In the genomic region with DNA sequence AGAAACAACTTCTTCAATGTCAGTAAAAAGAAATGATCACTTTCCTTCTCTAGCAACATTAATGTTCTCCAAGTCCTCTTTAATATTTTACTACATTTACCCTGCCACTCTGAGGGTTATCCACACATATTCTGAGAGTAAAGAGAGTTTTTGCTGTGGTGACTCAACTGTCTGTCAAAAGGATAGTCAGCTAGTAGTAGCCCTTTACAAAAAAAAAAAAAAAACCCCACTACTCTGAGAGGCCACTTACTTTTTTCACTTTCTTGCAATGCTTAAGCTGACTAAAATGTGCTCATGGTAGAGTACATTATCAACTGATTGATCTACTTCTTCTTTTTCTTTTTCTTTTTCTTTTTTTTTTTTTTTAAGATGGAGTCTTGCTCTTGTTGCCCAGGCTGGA, we compare ENCODE assay signal across 27 cellular contexts. TPM values are rescaled to one million over a fixed set of nuclear protein-coding genes. Genes with fewer than 3 reads are reported as not detected.
DNase-seq lines count a peak whose midpoint lies in the region; ATAC-seq, FAIRE-seq and TF ChIP-seq lines count a peak whose summit lies in the region.
"Had no signal": no experiment of that assay in that cellular context is flagged by ENCODE, and none has a peak within 500 bp of the region (broad histone marks: within the 10 kb centered on the region; RNA-seq: fewer than 3 reads in every experiment).

No MANE protein-coding gene starts in this region.

- ATAC-seq in GM19023 (IDR thresholded peaks at IDR 0.05; ENCODE audit: unreplicated experiment) (peak; percentile 41), GM23338 (no peak), K562 (no peak), HG02840 (IDR thresholded peaks at IDR 0.05; ENCODE audit: low FRiP score, unreplicated experiment) (no peak)
- ATAC-seq: stimulated activated naive B cell treated with anti-CD40 and anti-IgM and Interleukin-4, amounts not matched to agents 10 μg/mL and 1 μg/mL and 100 μg/mL, for 72 hours had no signal

- H3K9me2 ChIP-seq in GM23338 (ENCODE audit: insufficient read depth) = peaks cover 7% of the 10 kb centered on the region

- no peak for FAIRE-seq in K562 (lab: Jason Lieb, UNC)
- FAIRE-seq: keratinocyte had no signal

- peaks cover 1% of the 10 kb centered on the region for H3K27me3 Mint-ChIP-seq in GM23338 (ENCODE audit: insufficient read depth, low read depth, poor library complexity)
- H3K27me3 Mint-ChIP-seq: progenitor cell of endocrine pancreas had no signal

- no peak overlapping the region for H3K27ac Mint-ChIP-seq in GM23338
- H3K27ac Mint-ChIP-seq: activated naive CD4-positive, alpha-beta T cell treated with anti-CD3 and anti-CD28 coated beads, Interleukin-2, amount 10 ng/mL, durations not matched to agents 7 days and 5 days; mesothelial cell of epicardium; naive B cell; progenitor cell of endocrine pancreas; stimulated activated naive B cell treated with anti-CD40 and anti-IgM and Interleukin-4, amounts not matched to agents 10 μg/mL and 1 μg/mL and 100 μg/mL, for 72 hours had no signal

- POLR2A ChIA-PET in K562 (lab: Yijun Ruan, JAX) = interaction anchor here (0.5 kb wide), 1 partner anchor 16 kb away, joined by 3 read pairs; no protein-coding TSS in a partner anchor

- TF ChIP-seq CTCF in GM23338 (conservative IDR thresholded peaks at IDR 0.05; ENCODE audit: low read depth in 2 of 2) (no peak), OCI-LY3 (IDR thresholded peaks at IDR 0.05; ENCODE audit: low read depth, low read length) (no peak), K562 (IDR thresholded peaks at IDR 0.05 in 2 of 3, conservative IDR thresholded peaks at IDR 0.05 in 1 of 3; ENCODE audit: insufficient read depth in 2 of 3, low read depth in 1 of 3, low read length in 3 of 3) (no peak)

- H3K4me1 ChIP-seq in GM23338 (ENCODE audit: insufficient read depth) (no peaks in the 10 kb centered on the region), OCI-LY3 (ENCODE audit: low read length) (peaks cover 72% of the 10 kb centered on the region), K562 (replicated peaks in 1 of 2; ENCODE audit: control insufficient read depth in 2 of 2, insufficient read depth in 2 of 2, low read length in 2 of 2) (0 out of 5 replicates have a peak, but pooled peaks cover 0 to 6% of the 10 kb centered on the region in 2 experiments)
- H3K4me1 ChIP-seq: breast epithelium, Caco-2 had no signal

- no peak for TF ChIP-seq POLR2A in K562 (conservative IDR thresholded peaks at IDR 0.05)

- peaks cover 9% of the 10 kb centered on the region for H3K4me1 Mint-ChIP-seq in GM23338
- H3K4me1 Mint-ChIP-seq: activated naive CD4-positive, alpha-beta T cell treated with anti-CD3 and anti-CD28 coated beads, Interleukin-2, amount 10 ng/mL, durations not matched to agents 7 days and 5 days; mesothelial cell of epicardium; naive B cell had no signal

- no peaks in the 10 kb centered on the region for H3K79me2 ChIP-seq in GM23338 (replicated peaks; ENCODE audit: insufficient read depth)
- H3K79me2 ChIP-seq in OCI-LY3 (ENCODE audit: low read length) = no peaks in the 10 kb centered on the region
- no peaks in the 10 kb centered on the region for H3K79me2 ChIP-seq in K562 (ENCODE audit: control insufficient read depth, insufficient read depth, low read length)

- H3K4me2 ChIP-seq in GM23338 (no peak overlapping the region), OCI-LY3 (ENCODE audit: low read length) (peak overlapping the region; percentile 12; the same call in 1 of the 2 replicates), K562 (ENCODE audit: insufficient read depth, low read length) (no peak overlapping the region)
- H3K4me2 ChIP-seq: BLaER1 treated with 17β-estradiol and CSF1 and Interleukin-3, amounts not matched to agents 10 nM and 100 nM had no signal

- H3K4me3 ChIP-seq in GM23338 (no peak overlapping the region), OCI-LY3 (ENCODE audit: low read length) (no peak overlapping the region), K562 (no peak overlapping the region)
- H3K4me3 ChIP-seq: BLaER1 treated with 17β-estradiol and CSF1 and Interleukin-3, amounts not matched to agents 10 nM and 100 nM; breast epithelium; sigmoid colon had no signal

- no TSS peak for BruUV-seq in K562 (replicated peaks; lab: Mats Ljungman, UMichigan)

- in situ Hi-C loops in K562 (cut with MboI) = no loop called here

- DNase-seq in GM23338 (ENCODE audit: low spot score) (no peak), K562 (ENCODE audit: extremely low read depth in 1 of 4, low spot score in 3 of 4) (no peak), NCI-H1436 treated with DMSO at 0.1 percent for 48 hours (lab: John Stamatoyannopoulos, UW) (no peak), NCI-H345 treated with DMSO at 0.1 percent for 48 hours (lab: John Stamatoyannopoulos, UW; ENCODE audit: unreplicated experiment) (no peak)
- DNase-seq: activated CD4-positive, alpha-beta T cell treated with anti-CD3 and anti-CD28 coated beads for 4 hours; activated naive CD4-positive, alpha-beta T cell treated with anti-CD3 and anti-CD28 coated beads, Interleukin-2, amount 10 ng/mL, durations not matched to agents 7 days and 5 days; Caco-2; DMS79 treated with DMSO at 0.1 percent for 48 hours; GF-D8; GOT3; naive B cell; NCI-H1105 treated with DMSO at 0.1 percent for 48 hours; NCI-H2029; NCI-H2227 treated with DMSO at 0.1 percent for 48 hours; RPMI8226; sigmoid colon; stimulated activated CD4-positive, alpha-beta T cell treated with anti-CD3 and anti-CD28 coated beads, Interleukin-4, amount 100 ng/mL, for 24 hours; stimulated activated naive B cell treated with anti-CD40 and anti-IgM and Interleukin-4, amounts not matched to agents 10 μg/mL and 1 μg/mL and 100 μg/mL, for 72 hours; T-helper 1 cell had no signal

- intact Hi-C loops in K562 (cut with micrococcal nuclease) = no loop called here

- H4K20me1 ChIP-seq in GM23338 (replicated peaks; ENCODE audit: insufficient read depth) (no peaks in the 10 kb centered on the region), OCI-LY3 (ENCODE audit: insufficient read depth, low read length) (no peaks in the 10 kb centered on the region), K562 (replicated peaks; ENCODE audit: control insufficient read depth, insufficient read depth, low read length) (no peaks in the 10 kb centered on the region)
- H4K20me1 ChIP-seq: BLaER1 treated with 17β-estradiol and CSF1 and Interleukin-3, amounts not matched to agents 10 nM and 100 nM had no signal

- H3K27ac ChIP-seq in GM23338 (ENCODE audit: low read depth) (no peak overlapping the region), OCI-LY3 (ENCODE audit: low read length) (peak overlapping the region; percentile 87), K562 (ENCODE audit: extremely low read depth, low read depth, low read length) (no peak overlapping the region)
- H3K27ac ChIP-seq: BLaER1 treated with 17β-estradiol and CSF1 and Interleukin-3, amounts not matched to agents 10 nM and 100 nM; sigmoid colon had no signal

- H3K4me3 Mint-ChIP-seq in GM23338 = no peak overlapping the region
- H3K4me3 Mint-ChIP-seq: activated naive CD4-positive, alpha-beta T cell treated with anti-CD3 and anti-CD28 coated beads, Interleukin-2, amount 10 ng/mL, durations not matched to agents 7 days and 5 days; mesothelial cell of epicardium; naive B cell; stimulated activated naive B cell treated with anti-CD40 and anti-IgM and Interleukin-4, amounts not matched to agents 10 μg/mL and 1 μg/mL and 100 μg/mL, for 72 hours had no signal

- peak overlapping the region; percentile 76 for H2AFZ ChIP-seq in GM23338
- 0 out of 2 replicates have a peak overlapping the region, but pooled peaks have one; percentile 51 for H2AFZ ChIP-seq in OCI-LY3 (ENCODE audit: low read depth, low read length)
- H2AFZ ChIP-seq in K562 (ENCODE audit: low read depth, low read length) = peak overlapping the region; percentile 50; the same call in 1 of the 2 replicates

- H3K36me3 ChIP-seq in GM23338 (ENCODE audit: insufficient read depth) (no peaks in the 10 kb centered on the region), OCI-LY3 (replicated peaks; ENCODE audit: low read depth, low read length) (no peaks in the 10 kb centered on the region), K562 (ENCODE audit: control insufficient read depth, insufficient read depth, low read length) (no peaks in the 10 kb centered on the region)
- H3K36me3 ChIP-seq: BLaER1 treated with 17β-estradiol and CSF1 and Interleukin-3, amounts not matched to agents 10 nM and 100 nM; breast epithelium; sigmoid colon had no signal

- H3K9ac ChIP-seq in OCI-LY3 (ENCODE audit: low read length) (peak overlapping the region; percentile 52; the same call in 1 of the 2 replicates), K562 (ENCODE audit: insufficient read depth in 1 of 2, low read depth in 2 of 2, low read length in 2 of 2) (no peak overlapping the region)
- H3K9ac ChIP-seq: BLaER1 treated with 17β-estradiol and CSF1 and Interleukin-3, amounts not matched to agents 10 nM and 100 nM had no signal

- H3K9me3 ChIP-seq in OCI-LY3 (ENCODE audit: insufficient read depth, low read length) = no peaks in the 10 kb centered on the region
- no peaks in the 10 kb centered on the region for H3K9me3 ChIP-seq in K562 (replicated peaks; ENCODE audit: control insufficient read depth, insufficient read depth, low read depth, low read length)
- H3K9me3 ChIP-seq: BLaER1 treated with 17β-estradiol and CSF1 and Interleukin-3, amounts not matched to agents 10 nM and 100 nM; breast epithelium; Caco-2; sigmoid colon had no signal

- TF ChIP-seq RAD21 in K562 (CRISPR knock-in tag; conservative IDR thresholded peaks at IDR 0.05 in 1 of 2, IDR thresholded peaks at IDR 0.05 in 1 of 2) = no peak

- H3K27me3 ChIP-seq in GM23338 (ENCODE audit: insufficient read depth) (no peaks in the 10 kb centered on the region), OCI-LY3 (ENCODE audit: low read depth, low read length) (no peaks in the 10 kb centered on the region), K562 (ENCODE audit: control insufficient read depth in 2 of 2, insufficient read depth in 2 of 2, low read length in 2 of 2) (no peaks in the 10 kb centered on the region)
- H3K27me3 ChIP-seq: BLaER1 treated with 17β-estradiol and CSF1 and Interleukin-3, amounts not matched to agents 10 nM and 100 nM; breast epithelium; sigmoid colon had no signal

- H3F3A ChIP-seq in GM23338 (replicated peaks; ENCODE audit: low read depth) = no peaks in the 10 kb centered on the region

- TF ChIP-seq EP300 in K562 (IDR thresholded peaks at IDR 0.05; ENCODE audit: low read length) = no peak

- H3K36me3 Mint-ChIP-seq in GM23338 (ENCODE audit: low read depth) = no peaks in the 10 kb centered on the region
- H3K36me3 Mint-ChIP-seq: activated naive CD4-positive, alpha-beta T cell treated with anti-CD3 and anti-CD28 coated beads, Interleukin-2, amount 10 ng/mL, durations not matched to agents 7 days and 5 days; mesothelial cell of epicardium; naive B cell; stimulated activated naive B cell treated with anti-CD40 and anti-IgM and Interleukin-4, amounts not matched to agents 10 μg/mL and 1 μg/mL and 100 μg/mL, for 72 hours had no signal

- CTCF ChIA-PET in K562 (lab: Yijun Ruan, JAX; ENCODE audit: low intra/inter-chr PET ratio) = no interaction called here

- H3K9me1 ChIP-seq in K562 (ENCODE audit: control insufficient read depth, insufficient read depth, low read length) = no peaks in the 10 kb centered on the region

- no peaks in the 10 kb centered on the region for H3K9me3 Mint-ChIP-seq in GM23338
- H3K9me3 Mint-ChIP-seq: activated naive CD4-positive, alpha-beta T cell treated with anti-CD3 and anti-CD28 coated beads, Interleukin-2, amount 10 ng/mL, durations not matched to agents 7 days and 5 days; mesothelial cell of epicardium; naive B cell; stimulated activated naive B cell treated with anti-CD40 and anti-IgM and Interleukin-4, amounts not matched to agents 10 μg/mL and 1 μg/mL and 100 μg/mL, for 72 hours had no signal

RNA-seq across cellular contexts. Expression of gene PPM1A, which starts 27.6 kb away (rescaled TPM):
- 34.1 and 42.8 TPM in 2 replicates for total RNA-seq in GM23338 (2014; rRNA removed; shearing (Covaris generic))
- polyA plus RNA-seq in GM23338 (2016; fragmentation: Nextera tagmentation; extraction: Ambion mirVana) (26.4 and 29.8 TPM in 2 replicates), K562 (2011; rRNA removed) (13.5 and 21.4 TPM in 2 replicates), K562 (2014; fragmentation: Illumina TruSeq; extraction: Trizol) (15.2 and 19.4 TPM in 2 replicates), K562 (2014; fragmentation: Nextera tagmentation; extraction: Ambion mirVana) (10 to 100 TPM; 10.1 to 13.6 TPM), K562 (2014; rRNA removed) (8.8 and 16.9 TPM in 2 replicates)
- total RNA-seq in K562 (2011; cell fraction: chromatin; rRNA removed; ENCODE audit: low replicate concordance) = 20.9 and 54.9 TPM in 2 replicates
- total RNA-seq in K562 (2011; cell fraction: nucleolus; rRNA removed) = 2.7 and 4.5 TPM in 2 replicates
- 12.0 and 24.3 TPM in 2 replicates for total RNA-seq in K562 (2011; cell fraction: nucleoplasm; rRNA removed)
- total RNA-seq in K562 (2014; rRNA removed) (5.5 and 6.0 TPM in 2 replicates), K562 (2014; rRNA removed; fragmentation: Illumina TruSeq; extraction: Trizol) (16.0 and 22.0 TPM in 2 replicates), K562 (2015; rRNA removed; fragmentation: Illumina TruSeq; extraction: Trizol) (13.7 TPM in 2 replicates), K562 (2021) (19.3 and 23.9 TPM in 2 replicates)
- polyA plus RNA-seq in K562 (2011; cell fraction: cytosol; rRNA removed) = 2.8 and 9.5 TPM in 2 replicates
- polyA plus RNA-seq in K562 (2011; cell fraction: nucleus; rRNA removed) = 16.6 and 22.1 TPM in 2 replicates
- 12.5 and 16.4 TPM in 2 replicates for polyA plus RNA-seq in K562 (2012)
- 97.2 and 107 TPM in 2 replicates for polyA minus RNA-seq in K562 (2011; rRNA and poly(A)+ RNA removed)
- polyA minus RNA-seq in K562 (2011; cell fraction: cytosol; rRNA and poly(A)+ RNA removed) = 14.7 and 24.0 TPM in 2 replicates
- 12.5 and 24.0 TPM in 2 replicates for polyA minus RNA-seq in K562 (2011; cell fraction: nucleus; rRNA and poly(A)+ RNA removed)

RNA-seq across cellular contexts. Expression of gene DHRS7, which starts 56.2 kb away (rescaled TPM):
- total RNA-seq in GM23338 (2014; rRNA removed; shearing (Covaris generic)) = 39.3 and 46.4 TPM in 2 replicates
- 34.4 and 39.4 TPM in 2 replicates for polyA plus RNA-seq in GM23338 (2016; fragmentation: Nextera tagmentation; extraction: Ambion mirVana)
- total RNA-seq in K562 (2011; cell fraction: chromatin; rRNA removed; ENCODE audit: low replicate concordance) = 15.4 and 17.6 TPM in 2 replicates
- 20.0 and 20.5 TPM in 2 replicates for total RNA-seq in K562 (2011; cell fraction: nucleolus; rRNA removed)
- total RNA-seq in K562 (2011; cell fraction: nucleoplasm; rRNA removed) = 20.5 and 27.2 TPM in 2 replicates
- 18.5 and 21.6 TPM in 2 replicates for total RNA-seq in K562 (2014; rRNA removed)
- total RNA-seq in K562 (2014; rRNA removed; fragmentation: Illumina TruSeq; extraction: Trizol) = 17.1 and 20.8 TPM in 2 replicates
- total RNA-seq in K562 (2015; rRNA removed; fragmentation: Illumina TruSeq; extraction: Trizol) = 13.9 and 14.3 TPM in 2 replicates
- 14.5 and 15.7 TPM in 2 replicates for total RNA-seq in K562 (2021)
- polyA plus RNA-seq in K562 (2011; rRNA removed) = 10.1 and 10.2 TPM in 2 replicates
- polyA plus RNA-seq in K562 (2011; cell fraction: cytosol; rRNA removed) = 8.9 and 10.3 TPM in 2 replicates
- 4.3 and 6.8 TPM in 2 replicates for polyA plus RNA-seq in K562 (2011; cell fraction: nucleus; rRNA removed)
- polyA plus RNA-seq in K562 (2012) = 16.4 and 25.2 TPM in 2 replicates
- polyA plus RNA-seq in K562 (2014; fragmentation: Illumina TruSeq; extraction: Trizol) = 13.6 and 15.6 TPM in 2 replicates
- polyA plus RNA-seq in K562 (2014; fragmentation: Nextera tagmentation; extraction: Ambion mirVana) = 10 to 100 TPM; 16.4 to 20.1 TPM
- 12.4 and 12.8 TPM in 2 replicates for polyA plus RNA-seq in K562 (2014; rRNA removed)
- 8.4 and 14.6 TPM in 2 replicates for polyA minus RNA-seq in K562 (2011; rRNA and poly(A)+ RNA removed)
- polyA minus RNA-seq in K562 (2011; cell fraction: cytosol; rRNA and poly(A)+ RNA removed) = 3.0 and 5.6 TPM in 2 replicates
- polyA minus RNA-seq in K562 (2011; cell fraction: nucleus; rRNA and poly(A)+ RNA removed) = 5.3 and 8.9 TPM in 2 replicates
